10 cellular contexts compared by ENCODE assay signal in genomic region chr15:100687532-100688215, GRCh38.
DNase-seq lines count a peak whose midpoint lies in the region; ATAC-seq, FAIRE-seq and TF ChIP-seq lines count a peak whose summit lies in the region.
"Had no signal": no experiment of that assay in that cellular context is flagged by ENCODE, and none has a peak within 500 bp of the region (broad histone marks: within the 10 kb centered on the region; RNA-seq: fewer than 3 reads in every experiment).

No MANE protein-coding gene starts in this region.

- H2AK5ac ChIP-seq in IMR-90 (ENCODE audit: low read depth, low read length) = 0 out of 2 replicates have a peak overlapping the region, but pooled peaks have one; percentile 89

- 10% methylated on average over 2 of the region's 16 CpGs; no CpG with 5 or more reads in 1 of the 2 experiments for WGBS in IMR-90 (ENCODE audit: extremely low coverage in 2 of 2, insufficient read length in 1 of 2), 2 experiments
- WGBS in mammary epithelial cell (ENCODE audit: low coverage, missing lambda C conversion rate) = 91% methylated on average over 16 of the region's 16 CpGs
- WGBS in tibial nerve, 2 donors = 53 to 56% methylated on average over 16 of the region's 16 CpGs

- peak overlapping the region; percentile 96 for H2BK20ac ChIP-seq in IMR-90 (ENCODE audit: low read depth, low read length)

- H3K9ac ChIP-seq in IMR-90 (ENCODE audit: low read depth, low read length) (no peak overlapping the region), mammary epithelial cell (ENCODE audit: insufficient read depth, low read length) (no peak overlapping the region), keratinocyte (ENCODE audit: control insufficient read depth, extremely low read depth, insufficient read depth, low read length) (peak overlapping the region; percentile 53)

- peak overlapping the region; percentile 92 for H3K14ac ChIP-seq in IMR-90 (replicated peaks; ENCODE audit: low read depth, low read length)

- peak overlapping the region; percentile 94 for H4K91ac ChIP-seq in IMR-90 (ENCODE audit: insufficient read depth, low read depth, low read length)

- peak overlapping the region; percentile 95 for H3K4ac ChIP-seq in IMR-90 (ENCODE audit: low read depth, low read length)

- H4K5ac ChIP-seq in IMR-90 (ENCODE audit: low read depth, low read length) = no peak overlapping the region

- POLR2A ChIA-PET in IMR-90 (lab: Charles Lee; ENCODE audit: unreplicated experiment) = no interaction called here

- H3K36me3 ChIP-seq in IMR-90 (ENCODE audit: control insufficient read depth, insufficient read depth, low read length) (no peaks in the 10 kb centered on the region), mammary epithelial cell (ENCODE audit: insufficient read depth, low read length) (no peaks in the 10 kb centered on the region), keratinocyte (ENCODE audit: control insufficient read depth in 2 of 2, extremely low read depth in 1 of 2, insufficient read depth in 2 of 2, low read length in 2 of 2) (no peaks in the 10 kb centered on the region), tibial nerve (no peaks in the 10 kb centered on the region)

- H4K20me1 ChIP-seq in IMR-90 (ENCODE audit: insufficient read depth, low read length) = no peaks in the 10 kb centered on the region
- H4K20me1 ChIP-seq in mammary epithelial cell (ENCODE audit: insufficient read depth, low read length) = no peaks in the 10 kb centered on the region
- no peaks in the 10 kb centered on the region for H4K20me1 ChIP-seq in keratinocyte (ENCODE audit: control insufficient read depth, extremely low read depth, insufficient read depth, low read length)

- no TSS peak for BruUV-seq in IMR-90 (replicated peaks; lab: Mats Ljungman, UMichigan)
- no TSS peak for BruUV-seq in mammary epithelial cell (replicated peaks; lab: Mats Ljungman, UMichigan)

- TF ChIP-seq POLR2A in IMR-90 (IDR thresholded peaks at IDR 0.05; ENCODE audit: low read depth, low read length) (no peak), tibial nerve (IDR thresholded peaks at IDR 0.05) (no peak)

- no peaks in the 10 kb centered on the region for H3K79me1 ChIP-seq in IMR-90 (ENCODE audit: low read depth in 1 of 2, low read length in 2 of 2)

- TF ChIP-seq RAD21 in IMR-90 (IDR thresholded peaks at IDR 0.05; ENCODE audit: low read length) = no peak

- TF ChIP-seq CTCF in IMR-90 (conservative IDR thresholded peaks at IDR 0.05; ENCODE audit: low read depth, low read length) (no peak), mammary epithelial cell (conservative IDR thresholded peaks at IDR 0.05 in 1 of 2, IDR thresholded peaks at IDR 0.05 in 1 of 2; ENCODE audit: extremely low read depth in 1 of 2, insufficient read depth in 1 of 2, low read depth in 1 of 2, low read length in 2 of 2) (no peak), keratinocyte (optimal IDR thresholded peaks at IDR 0.05 in 1 of 3, IDR thresholded peaks at IDR 0.05 in 1 of 3, conservative IDR thresholded peaks at IDR 0.05 in 1 of 3; ENCODE audit: extremely low read depth in 1 of 3, insufficient read depth in 2 of 3, low read length in 3 of 3) (no peak), tibial nerve (IDR thresholded peaks at IDR 0.05) (no peak)

- in situ Hi-C loops in IMR-90 (cut with MboI; ENCODE audit: low sequenced_read_pairs) (no loop called here), mammary epithelial cell (cut with MboI; ENCODE audit: low sequenced_read_pairs in 2 of 2) (no loop called here)

- peaks cover 14% of the 10 kb centered on the region for H3K4me1 ChIP-seq in IMR-90 (ENCODE audit: control insufficient read depth, insufficient read depth, low read length)
- no peaks in the 10 kb centered on the region for H3K4me1 ChIP-seq in mammary epithelial cell (ENCODE audit: insufficient read depth, low read length)
- peaks cover 15% of the 10 kb centered on the region for H3K4me1 ChIP-seq in keratinocyte (ENCODE audit: control insufficient read depth, extremely low read depth, insufficient read depth, low read length)
- H3K4me1 ChIP-seq in tibial nerve = peaks cover 0 to 23% (median 2%) of the 10 kb centered on the region in 4 donors

- peak overlapping the region; percentile 15 to 43 for H4K8ac ChIP-seq in IMR-90 (ENCODE audit: low read depth in 2 of 2, low read length in 2 of 2)

- peak overlapping the region; percentile 94 for H3K23ac ChIP-seq in IMR-90 (ENCODE audit: low read depth, low read length)

- H3K9me3 ChIP-seq in IMR-90 (ENCODE audit: control insufficient read depth, insufficient read depth, low read length) (no peaks in the 10 kb centered on the region), mammary epithelial cell (replicated peaks; ENCODE audit: insufficient read depth, low read length) (no peaks in the 10 kb centered on the region), keratinocyte (ENCODE audit: control insufficient read depth, low read depth, low read length) (no peaks in the 10 kb centered on the region), tibial nerve (no peaks in the 10 kb centered on the region)

- H3K9me1 ChIP-seq in IMR-90 (ENCODE audit: insufficient read depth, low read length) = peaks cover 28% of the 10 kb centered on the region
- H3K9me1 ChIP-seq in keratinocyte (ENCODE audit: control insufficient read depth, extremely low read depth, insufficient read depth, low read length) = no peaks in the 10 kb centered on the region

- CTCF ChIA-PET in IMR-90 (lab: Yijun Ruan, JAX) = interaction anchor here (0.7 to 1.7 kb wide), 2 partner anchors 16 to 31 kb away, joined by 3 to 6 read pairs; no protein-coding TSS in a partner anchor
- CTCF ChIA-PET in mammary epithelial cell (lab: Charles Lee; ENCODE audit: low non-redundant PET) = no interaction called here

- intact Hi-C loops in IMR-90 (cut with micrococcal nuclease) = no loop called here
- intact Hi-C loops in mammary epithelial cell (cut with micrococcal nuclease) = no loop called here

- dilution Hi-C loops in IMR-90 (cut with HindIII; ENCODE audit: low sequenced_read_pairs, unreplicated experiment) = no loop called here
- dilution Hi-C loops in mammary epithelial cell (cut with HindIII; ENCODE audit: low sequenced_read_pairs) = no loop called here
- dilution Hi-C loops in keratinocyte (cut with MboI; ENCODE audit: extremely low pct_ligation_motif_present, low sequenced_read_pairs) = no loop called here

- H2AFZ ChIP-seq in IMR-90 (replicated peaks; ENCODE audit: low read length, poor library complexity) (peak overlapping the region; percentile 87), mammary epithelial cell (ENCODE audit: low read depth, low read length) (no peak overlapping the region), keratinocyte (ENCODE audit: control insufficient read depth, low read length) (no peak overlapping the region)

- H3K4me3 ChIP-seq in IMR-90 (ENCODE audit: insufficient read depth, low read depth, low read length) (no peak overlapping the region), mammary epithelial cell (replicated peaks in 1 of 3; ENCODE audit: insufficient read depth in 1 of 3, low read depth in 2 of 3, low read length in 3 of 3) (no peak overlapping the region), keratinocyte (ENCODE audit: control insufficient read depth in 2 of 3, extremely low read depth in 1 of 3, insufficient read depth in 2 of 3, low read depth in 1 of 3, low read length in 3 of 3) (no peak overlapping the region), tibial nerve (no peak overlapping the region)

- no peaks in the 10 kb centered on the region for H3K79me2 ChIP-seq in mammary epithelial cell (ENCODE audit: insufficient read depth, low read length)
- H3K79me2 ChIP-seq in keratinocyte (ENCODE audit: control insufficient read depth, insufficient read depth, low read length) = no peaks in the 10 kb centered on the region

- H3K18ac ChIP-seq in IMR-90 (ENCODE audit: low read depth, low read length) = peak overlapping the region; percentile 16

- H2BK5ac ChIP-seq in IMR-90 (ENCODE audit: low read depth, low read length, poor library complexity, severe bottlenecking) = peak overlapping the region; percentile 0

- TF ChIP-seq EP300 in tibial nerve (IDR thresholded peaks at IDR 0.05) = no peak

- DNase-seq in IMR-90 (peak; percentile 86), mammary epithelial cell (peak; percentile 17), keratinocyte (ENCODE audit: low read depth, low spot score) (no peak), tibial nerve (ENCODE audit: low spot score in 2 of 2) (no peak), substantia nigra (lab: John Stamatoyannopoulos, UW) (no peak), activated T-cell treated with anti-CD3 and anti-CD28 coated beads for 4 hours (no peak), GOT3 (lab: John Stamatoyannopoulos, UW) (no peak)
- no peak for DNase-seq in activated naive CD4-positive, alpha-beta T cell (lab: John Stamatoyannopoulos, UW)
- DNase-seq: activated CD8-positive, alpha-beta memory T cell treated with anti-CD3 and anti-CD28 coated beads, Interleukin-2, amount 10 ng/mL, durations not matched to agents 7 days and 5 days; cerebellar nuclear complex had no signal

- peak overlapping the region; percentile 56 for H2AK9ac ChIP-seq in IMR-90 (replicated peaks; ENCODE audit: low read depth, low read length, poor library complexity)

- peak overlapping the region; percentile 97 for H2BK120ac ChIP-seq in IMR-90 (ENCODE audit: low read depth, low read length)

- peak; percentile 78 for ATAC-seq in IMR-90 (ENCODE audit: low read depth)
- ATAC-seq: activated CD8-positive, alpha-beta memory T cell treated with anti-CD3 and anti-CD28 coated beads, Interleukin-2, amount 10 ng/mL, durations not matched to agents 7 days and 5 days had no signal

- H3K27me3 ChIP-seq in IMR-90 (ENCODE audit: control insufficient read depth, insufficient read depth, low read length) (no peaks in the 10 kb centered on the region; the same call in none of the 2 replicates), mammary epithelial cell (ENCODE audit: insufficient read depth, low read length) (no peaks in the 10 kb centered on the region), keratinocyte (ENCODE audit: control insufficient read depth, extremely low read depth, insufficient read depth, low read length) (no peaks in the 10 kb centered on the region), tibial nerve (no peaks in the 10 kb centered on the region)

- H2BK15ac ChIP-seq in IMR-90 (ENCODE audit: low read depth, low read length) = peak overlapping the region; percentile 92; the same call in 1 of the 3 replicates

- H3K4me2 ChIP-seq in IMR-90 (ENCODE audit: low read depth, low read length) (peak overlapping the region; percentile 48), mammary epithelial cell (ENCODE audit: insufficient read depth, low read depth, low read length) (no peak overlapping the region), keratinocyte (ENCODE audit: control insufficient read depth, extremely low read depth, insufficient read depth, low read depth, low read length) (peak overlapping the region; percentile 24)

- H3K56ac ChIP-seq in IMR-90 (ENCODE audit: extremely low read depth, insufficient read depth, low read length) = peak overlapping the region; percentile 70

- FAIRE-seq in keratinocyte (lab: Jason Lieb, UNC) = peak; percentile 52

- H3K27ac ChIP-seq in IMR-90 (ENCODE audit: insufficient read depth, low read length) = peak overlapping the region; percentile 10; the same call in 1 of the 2 replicates
- no peak overlapping the region for H3K27ac ChIP-seq in mammary epithelial cell (ENCODE audit: insufficient read depth, low read depth, low read length)
- peak overlapping the region; percentile 62 for H3K27ac ChIP-seq in keratinocyte (ENCODE audit: control insufficient read depth, insufficient read depth, low read length)
- H3K27ac ChIP-seq in tibial nerve = peak overlapping the region in 3 of 4 donors; percentile 19 to 66 (median 61)
- H3K27ac ChIP-seq in substantia nigra (ENCODE audit: low read depth, low read length, poor library complexity, severe bottlenecking) = no peak overlapping the region

Comparison
In these comparisons a context has a peak if more than half of its experiments do, and no peak if none do; other contexts are left out.
1. DNase-seq: peak in IMR-90 (single experiment) and mammary epithelial cell (single experiment); none in keratinocyte (single experiment), tibial nerve (0 of 2), substantia nigra (0 of 49), activated naive CD4-positive, alpha-beta T cell (0 of 4), activated T-cell treated with anti-CD3 and anti-CD28 coated beads for 4 hours (single experiment) and GOT3 (single experiment).
2. H3K27ac ChIP-seq: peak in IMR-90 (single experiment), keratinocyte (single experiment) and tibial nerve (3 of 4); none in mammary epithelial cell (single experiment) and substantia nigra (single experiment).